In the genomic region with DNA sequence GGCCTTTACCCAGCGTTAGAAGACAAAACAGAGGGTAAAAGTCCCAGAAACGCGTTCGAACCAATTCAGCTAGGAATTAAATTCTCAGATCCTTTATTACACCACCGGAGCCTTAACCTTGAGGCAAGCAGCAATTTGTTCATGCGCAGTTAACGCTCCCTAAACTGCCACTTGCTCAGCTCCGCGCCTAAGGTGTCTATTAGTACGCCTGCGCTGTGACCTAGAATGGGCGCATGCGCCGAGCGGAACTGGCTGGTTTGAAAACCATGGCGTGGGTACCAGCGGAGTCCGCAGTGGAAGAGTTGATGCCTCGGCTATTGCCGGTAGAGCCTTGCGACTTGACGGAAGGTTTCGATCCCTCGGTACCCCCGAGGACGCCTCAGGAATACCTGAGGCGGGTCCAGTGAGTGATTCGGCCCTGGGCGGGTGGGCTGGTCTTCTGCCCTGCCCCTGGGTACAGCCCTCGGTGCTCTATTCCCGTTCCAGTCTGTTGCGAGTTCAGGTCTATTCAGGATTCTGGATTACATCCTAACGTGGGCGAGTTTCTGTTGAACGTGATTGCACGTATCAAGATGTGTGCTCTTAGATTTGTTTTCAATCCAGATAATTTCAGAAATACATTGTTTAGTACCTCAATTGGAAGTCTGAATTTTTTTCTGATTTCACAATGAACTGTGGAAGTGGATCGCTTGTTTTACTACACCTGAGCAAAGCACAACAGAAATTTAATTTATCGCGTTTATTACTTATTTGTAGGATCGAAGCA, we compare ENCODE assay signal across 1 cellular context.
TF ChIP-seq lines count a peak whose summit lies in the region.

A gene with protein sequence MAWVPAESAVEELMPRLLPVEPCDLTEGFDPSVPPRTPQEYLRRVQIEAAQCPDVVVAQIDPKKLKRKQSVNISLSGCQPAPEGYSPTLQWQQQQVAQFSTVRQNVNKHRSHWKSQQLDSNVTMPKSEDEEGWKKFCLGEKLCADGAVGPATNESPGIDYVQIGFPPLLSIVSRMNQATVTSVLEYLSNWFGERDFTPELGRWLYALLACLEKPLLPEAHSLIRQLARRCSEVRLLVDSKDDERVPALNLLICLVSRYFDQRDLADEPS (plus strand): TSS at position 251 of the 766 bp plus-strand sequence. CDS start 16 bp downstream, at position 267.

TF ChIP-seq in HepG2, 621 proteins besides CTCF, POLR2A, EP300 and RAD21 (continued from another document and continues in another):
- TF ChIP-seq, protein P1, sequence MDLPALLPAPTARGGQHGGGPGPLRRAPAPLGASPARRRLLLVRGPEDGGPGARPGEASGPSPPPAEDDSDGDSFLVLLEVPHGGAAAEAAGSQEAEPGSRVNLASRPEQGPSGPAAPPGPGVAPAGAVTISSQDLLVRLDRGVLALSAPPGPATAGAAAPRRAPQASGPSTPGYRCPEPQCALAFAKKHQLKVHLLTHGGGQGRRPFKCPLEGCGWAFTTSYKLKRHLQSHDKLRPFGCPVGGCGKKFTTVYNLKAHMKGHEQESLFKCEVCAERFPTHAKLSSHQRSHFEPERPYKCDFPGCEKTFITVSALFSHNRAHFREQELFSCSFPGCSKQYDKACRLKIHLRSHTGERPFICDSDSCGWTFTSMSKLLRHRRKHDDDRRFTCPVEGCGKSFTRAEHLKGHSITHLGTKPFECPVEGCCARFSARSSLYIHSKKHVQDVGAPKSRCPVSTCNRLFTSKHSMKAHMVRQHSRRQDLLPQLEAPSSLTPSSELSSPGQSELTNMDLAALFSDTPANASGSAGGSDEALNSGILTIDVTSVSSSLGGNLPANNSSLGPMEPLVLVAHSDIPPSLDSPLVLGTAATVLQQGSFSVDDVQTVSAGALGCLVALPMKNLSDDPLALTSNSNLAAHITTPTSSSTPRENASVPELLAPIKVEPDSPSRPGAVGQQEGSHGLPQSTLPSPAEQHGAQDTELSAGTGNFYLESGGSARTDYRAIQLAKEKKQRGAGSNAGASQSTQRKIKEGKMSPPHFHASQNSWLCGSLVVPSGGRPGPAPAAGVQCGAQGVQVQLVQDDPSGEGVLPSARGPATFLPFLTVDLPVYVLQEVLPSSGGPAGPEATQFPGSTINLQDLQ (CRISPR knock-in tag; IDR thresholded peaks at IDR 0.05): no peak
- TF ChIP-seq ZNF317 (CRISPR knock-in tag; IDR thresholded peaks at IDR 0.05) (peak; percentile 84; the same call in 1 of the 2 replicates), TCF7 (IDR thresholded peaks at IDR 0.05; ENCODE audit: low read depth) (no peak), STAG1 (CRISPR knock-in tag; IDR thresholded peaks at IDR 0.05) (peak; percentile 42), ZNF296 (CRISPR knock-in tag; conservative IDR thresholded peaks at IDR 0.05) (0 out of 2 replicates have a peak, but pooled peaks have one; percentile 20), SRY (CRISPR knock-in tag; IDR thresholded peaks at IDR 0.05) (peak; percentile 94), POLR2AphosphoS2 (IDR thresholded peaks at IDR 0.05; ENCODE audit: low read depth, low read length) (no peak), SRSF9 (IDR thresholded peaks at IDR 0.05; ENCODE audit: borderline replicate concordance, insufficient read depth, low read depth, low read length, poor library complexity, severe bottlenecking) (no peak), KDM6A (CRISPR knock-in tag; IDR thresholded peaks at IDR 0.05; ENCODE audit: low read depth) (no peak), PRPF4 (IDR thresholded peaks at IDR 0.05; ENCODE audit: low read depth, low read length, poor library complexity, severe bottlenecking) (no peak), TBP (CRISPR knock-in tag; IDR thresholded peaks at IDR 0.05) (peak; percentile 66; the same call in 1 of the 2 replicates), SNAPC2 (CRISPR knock-in tag; IDR thresholded peaks at IDR 0.05) (peak; percentile 79), GTF2F1 (IDR thresholded peaks at IDR 0.05; ENCODE audit: low read length) (no peak), HNRNPL (IDR thresholded peaks at IDR 0.05; ENCODE audit: low read depth, low read length) (no peak; the same call in 1 of the 2 replicates), NPAS2 (CRISPR knock-in tag; IDR thresholded peaks at IDR 0.05; ENCODE audit: borderline replicate concordance) (no peak), PPARG (CRISPR knock-in tag; conservative IDR thresholded peaks at IDR 0.05) (peak; percentile 72), TAF15 (IDR thresholded peaks at IDR 0.05; ENCODE audit: low read depth, low read length, poor library complexity, severe bottlenecking) (no peak), TCF7L2 (IDR thresholded peaks at IDR 0.05; ENCODE audit: low read depth, low read length) (no peak), ZNF30 (CRISPR knock-in tag; IDR thresholded peaks at IDR 0.05) (peak; percentile 81; the same call in 1 of the 2 replicates), ZNF629 (CRISPR knock-in tag; conservative IDR thresholded peaks at IDR 0.05) (peak; percentile 84), ZKSCAN1 (IDR thresholded peaks at IDR 0.05; ENCODE audit: low read length) (no peak), ZNF598 (CRISPR knock-in tag; IDR thresholded peaks at IDR 0.05; ENCODE audit: borderline replicate concordance) (peak; percentile 100), ZNF737 (CRISPR knock-in tag; IDR thresholded peaks at IDR 0.05; ENCODE audit: borderline replicate concordance) (no peak; the same call in 1 of the 2 replicates), IKZF1 (IDR thresholded peaks at IDR 0.05) (no peak), ZNF615 (CRISPR knock-in tag; IDR thresholded peaks at IDR 0.05; ENCODE audit: borderline replicate concordance) (peak; percentile 93)
- TF ChIP-seq, protein P2, sequence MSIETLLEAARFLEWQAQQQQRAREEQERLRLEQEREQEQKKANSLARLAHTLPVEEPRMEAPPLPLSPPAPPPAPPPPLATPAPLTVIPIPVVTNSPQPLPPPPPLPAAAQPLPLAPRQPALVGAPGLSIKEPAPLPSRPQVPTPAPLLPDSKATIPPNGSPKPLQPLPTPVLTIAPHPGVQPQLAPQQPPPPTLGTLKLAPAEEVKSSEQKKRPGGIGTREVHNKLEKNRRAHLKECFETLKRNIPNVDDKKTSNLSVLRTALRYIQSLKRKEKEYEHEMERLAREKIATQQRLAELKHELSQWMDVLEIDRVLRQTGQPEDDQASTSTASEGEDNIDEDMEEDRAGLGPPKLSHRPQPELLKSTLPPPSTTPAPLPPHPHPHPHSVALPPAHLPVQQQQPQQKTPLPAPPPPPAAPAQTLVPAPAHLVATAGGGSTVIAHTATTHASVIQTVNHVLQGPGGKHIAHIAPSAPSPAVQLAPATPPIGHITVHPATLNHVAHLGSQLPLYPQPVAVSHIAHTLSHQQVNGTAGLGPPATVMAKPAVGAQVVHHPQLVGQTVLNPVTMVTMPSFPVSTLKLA (IDR thresholded peaks at IDR 0.05): no peak
- TF ChIP-seq, protein P3, sequence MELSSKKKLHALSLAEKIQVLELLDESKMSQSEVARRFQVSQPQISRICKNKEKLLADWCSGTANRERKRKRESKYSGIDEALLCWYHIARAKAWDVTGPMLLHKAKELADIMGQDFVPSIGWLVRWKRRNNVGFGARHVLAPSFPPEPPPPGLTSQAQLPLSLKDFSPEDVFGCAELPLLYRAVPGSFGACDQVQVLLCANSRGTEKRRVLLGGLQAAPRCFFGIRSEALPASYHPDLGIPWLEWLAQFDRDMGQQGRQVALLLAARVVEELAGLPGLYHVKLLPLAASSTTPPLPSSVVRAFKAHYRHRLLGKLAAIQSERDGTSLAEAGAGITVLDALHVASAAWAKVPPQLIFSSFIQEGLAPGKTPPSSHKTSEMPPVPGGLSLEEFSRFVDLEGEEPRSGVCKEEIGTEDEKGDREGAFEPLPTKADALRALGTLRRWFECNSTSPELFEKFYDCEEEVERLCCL (CRISPR knock-in tag; IDR thresholded peaks at IDR 0.05; ENCODE audit: borderline replicate concordance): peak; percentile 96
- TF ChIP-seq, protein P4, sequence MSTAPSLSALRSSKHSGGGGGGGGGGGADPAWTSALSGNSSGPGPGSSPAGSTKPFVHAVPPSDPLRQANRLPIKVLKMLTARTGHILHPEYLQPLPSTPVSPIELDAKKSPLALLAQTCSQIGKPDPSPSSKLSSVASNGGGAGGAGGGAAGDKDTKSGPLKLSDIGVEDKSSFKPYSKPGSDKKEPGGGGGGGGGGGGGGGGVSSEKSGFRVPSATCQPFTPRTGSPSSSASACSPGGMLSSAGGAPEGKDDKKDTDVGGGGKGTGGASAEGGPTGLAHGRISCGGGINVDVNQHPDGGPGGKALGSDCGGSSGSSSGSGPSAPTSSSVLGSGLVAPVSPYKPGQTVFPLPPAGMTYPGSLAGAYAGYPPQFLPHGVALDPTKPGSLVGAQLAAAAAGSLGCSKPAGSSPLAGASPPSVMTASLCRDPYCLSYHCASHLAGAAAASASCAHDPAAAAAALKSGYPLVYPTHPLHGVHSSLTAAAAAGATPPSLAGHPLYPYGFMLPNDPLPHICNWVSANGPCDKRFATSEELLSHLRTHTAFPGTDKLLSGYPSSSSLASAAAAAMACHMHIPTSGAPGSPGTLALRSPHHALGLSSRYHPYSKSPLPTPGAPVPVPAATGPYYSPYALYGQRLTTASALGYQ (CRISPR knock-in tag; IDR thresholded peaks at IDR 0.05): peak; percentile 66
- TF ChIP-seq, protein P5, sequence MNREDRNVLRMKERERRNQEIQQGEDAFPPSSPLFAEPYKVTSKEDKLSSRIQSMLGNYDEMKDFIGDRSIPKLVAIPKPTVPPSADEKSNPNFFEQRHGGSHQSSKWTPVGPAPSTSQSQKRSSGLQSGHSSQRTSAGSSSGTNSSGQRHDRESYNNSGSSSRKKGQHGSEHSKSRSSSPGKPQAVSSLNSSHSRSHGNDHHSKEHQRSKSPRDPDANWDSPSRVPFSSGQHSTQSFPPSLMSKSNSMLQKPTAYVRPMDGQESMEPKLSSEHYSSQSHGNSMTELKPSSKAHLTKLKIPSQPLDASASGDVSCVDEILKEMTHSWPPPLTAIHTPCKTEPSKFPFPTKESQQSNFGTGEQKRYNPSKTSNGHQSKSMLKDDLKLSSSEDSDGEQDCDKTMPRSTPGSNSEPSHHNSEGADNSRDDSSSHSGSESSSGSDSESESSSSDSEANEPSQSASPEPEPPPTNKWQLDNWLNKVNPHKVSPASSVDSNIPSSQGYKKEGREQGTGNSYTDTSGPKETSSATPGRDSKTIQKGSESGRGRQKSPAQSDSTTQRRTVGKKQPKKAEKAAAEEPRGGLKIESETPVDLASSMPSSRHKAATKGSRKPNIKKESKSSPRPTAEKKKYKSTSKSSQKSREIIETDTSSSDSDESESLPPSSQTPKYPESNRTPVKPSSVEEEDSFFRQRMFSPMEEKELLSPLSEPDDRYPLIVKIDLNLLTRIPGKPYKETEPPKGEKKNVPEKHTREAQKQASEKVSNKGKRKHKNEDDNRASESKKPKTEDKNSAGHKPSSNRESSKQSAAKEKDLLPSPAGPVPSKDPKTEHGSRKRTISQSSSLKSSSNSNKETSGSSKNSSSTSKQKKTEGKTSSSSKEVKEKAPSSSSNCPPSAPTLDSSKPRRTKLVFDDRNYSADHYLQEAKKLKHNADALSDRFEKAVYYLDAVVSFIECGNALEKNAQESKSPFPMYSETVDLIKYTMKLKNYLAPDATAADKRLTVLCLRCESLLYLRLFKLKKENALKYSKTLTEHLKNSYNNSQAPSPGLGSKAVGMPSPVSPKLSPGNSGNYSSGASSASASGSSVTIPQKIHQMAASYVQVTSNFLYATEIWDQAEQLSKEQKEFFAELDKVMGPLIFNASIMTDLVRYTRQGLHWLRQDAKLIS (CRISPR knock-in tag; IDR thresholded peaks at IDR 0.05): peak; percentile 71; the same call in 1 of the 2 replicates
- TF ChIP-seq, protein P6, sequence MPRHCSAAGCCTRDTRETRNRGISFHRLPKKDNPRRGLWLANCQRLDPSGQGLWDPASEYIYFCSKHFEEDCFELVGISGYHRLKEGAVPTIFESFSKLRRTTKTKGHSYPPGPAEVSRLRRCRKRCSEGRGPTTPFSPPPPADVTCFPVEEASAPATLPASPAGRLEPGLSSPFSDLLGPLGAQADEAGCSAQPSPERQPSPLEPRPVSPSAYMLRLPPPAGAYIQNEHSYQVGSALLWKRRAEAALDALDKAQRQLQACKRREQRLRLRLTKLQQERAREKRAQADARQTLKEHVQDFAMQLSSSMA (CRISPR knock-in tag; IDR thresholded peaks at IDR 0.05): peak; percentile 96
- TF ChIP-seq, protein P7, sequence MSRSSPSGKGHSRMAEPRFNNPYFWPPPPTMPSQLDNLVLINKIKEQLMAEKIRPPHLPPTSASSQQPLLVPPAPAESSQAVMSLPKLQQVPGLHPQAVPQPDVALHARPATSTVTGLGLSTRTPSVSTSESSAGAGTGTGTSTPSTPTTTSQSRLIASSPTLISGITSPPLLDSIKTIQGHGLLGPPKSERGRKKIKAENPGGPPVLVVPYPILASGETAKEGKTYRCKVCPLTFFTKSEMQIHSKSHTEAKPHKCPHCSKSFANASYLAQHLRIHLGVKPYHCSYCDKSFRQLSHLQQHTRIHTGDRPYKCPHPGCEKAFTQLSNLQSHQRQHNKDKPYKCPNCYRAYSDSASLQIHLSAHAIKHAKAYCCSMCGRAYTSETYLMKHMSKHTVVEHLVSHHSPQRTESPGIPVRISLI (CRISPR knock-in tag; IDR thresholded peaks at IDR 0.05; ENCODE audit: borderline replicate concordance): peak; percentile 81
- TF ChIP-seq, protein P8, sequence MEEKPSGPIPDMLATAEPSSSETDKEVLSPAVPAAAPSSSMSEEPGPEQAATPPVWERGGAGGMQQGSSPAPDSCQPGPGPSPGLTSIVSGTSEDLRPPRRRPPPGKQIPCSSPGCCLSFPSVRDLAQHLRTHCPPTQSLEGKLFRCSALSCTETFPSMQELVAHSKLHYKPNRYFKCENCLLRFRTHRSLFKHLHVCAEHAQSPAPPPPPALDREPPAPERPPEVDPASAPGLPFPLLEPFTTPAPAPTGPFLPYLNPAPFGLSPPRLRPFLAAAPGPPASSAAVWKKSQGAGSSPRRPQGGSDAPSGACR (CRISPR knock-in tag; IDR thresholded peaks at IDR 0.05): peak; percentile 91; the same call in 1 of the 2 replicates
- TF ChIP-seq, protein P9, sequence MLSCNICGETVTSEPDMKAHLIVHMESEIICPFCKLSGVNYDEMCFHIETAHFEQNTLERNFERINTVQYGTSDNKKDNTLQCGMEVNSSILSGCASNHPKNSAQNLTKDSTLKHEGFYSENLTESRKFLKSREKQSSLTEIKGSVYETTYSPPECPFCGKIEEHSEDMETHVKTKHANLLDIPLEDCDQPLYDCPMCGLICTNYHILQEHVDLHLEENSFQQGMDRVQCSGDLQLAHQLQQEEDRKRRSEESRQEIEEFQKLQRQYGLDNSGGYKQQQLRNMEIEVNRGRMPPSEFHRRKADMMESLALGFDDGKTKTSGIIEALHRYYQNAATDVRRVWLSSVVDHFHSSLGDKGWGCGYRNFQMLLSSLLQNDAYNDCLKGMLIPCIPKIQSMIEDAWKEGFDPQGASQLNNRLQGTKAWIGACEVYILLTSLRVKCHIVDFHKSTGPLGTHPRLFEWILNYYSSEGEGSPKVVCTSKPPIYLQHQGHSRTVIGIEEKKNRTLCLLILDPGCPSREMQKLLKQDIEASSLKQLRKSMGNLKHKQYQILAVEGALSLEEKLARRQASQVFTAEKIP (CRISPR knock-in tag; IDR thresholded peaks at IDR 0.05; ENCODE audit: borderline replicate concordance): no peak
- TF ChIP-seq, protein P10, sequence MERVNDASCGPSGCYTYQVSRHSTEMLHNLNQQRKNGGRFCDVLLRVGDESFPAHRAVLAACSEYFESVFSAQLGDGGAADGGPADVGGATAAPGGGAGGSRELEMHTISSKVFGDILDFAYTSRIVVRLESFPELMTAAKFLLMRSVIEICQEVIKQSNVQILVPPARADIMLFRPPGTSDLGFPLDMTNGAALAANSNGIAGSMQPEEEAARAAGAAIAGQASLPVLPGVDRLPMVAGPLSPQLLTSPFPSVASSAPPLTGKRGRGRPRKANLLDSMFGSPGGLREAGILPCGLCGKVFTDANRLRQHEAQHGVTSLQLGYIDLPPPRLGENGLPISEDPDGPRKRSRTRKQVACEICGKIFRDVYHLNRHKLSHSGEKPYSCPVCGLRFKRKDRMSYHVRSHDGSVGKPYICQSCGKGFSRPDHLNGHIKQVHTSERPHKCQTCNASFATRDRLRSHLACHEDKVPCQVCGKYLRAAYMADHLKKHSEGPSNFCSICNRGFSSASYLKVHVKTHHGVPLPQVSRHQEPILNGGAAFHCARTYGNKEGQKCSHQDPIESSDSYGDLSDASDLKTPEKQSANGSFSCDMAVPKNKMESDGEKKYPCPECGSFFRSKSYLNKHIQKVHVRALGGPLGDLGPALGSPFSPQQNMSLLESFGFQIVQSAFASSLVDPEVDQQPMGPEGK (CRISPR knock-in tag; IDR thresholded peaks at IDR 0.05): peak; percentile 42
